Comparison of ENCODE assay signal across 2 cellular contexts in the genomic region with DNA sequence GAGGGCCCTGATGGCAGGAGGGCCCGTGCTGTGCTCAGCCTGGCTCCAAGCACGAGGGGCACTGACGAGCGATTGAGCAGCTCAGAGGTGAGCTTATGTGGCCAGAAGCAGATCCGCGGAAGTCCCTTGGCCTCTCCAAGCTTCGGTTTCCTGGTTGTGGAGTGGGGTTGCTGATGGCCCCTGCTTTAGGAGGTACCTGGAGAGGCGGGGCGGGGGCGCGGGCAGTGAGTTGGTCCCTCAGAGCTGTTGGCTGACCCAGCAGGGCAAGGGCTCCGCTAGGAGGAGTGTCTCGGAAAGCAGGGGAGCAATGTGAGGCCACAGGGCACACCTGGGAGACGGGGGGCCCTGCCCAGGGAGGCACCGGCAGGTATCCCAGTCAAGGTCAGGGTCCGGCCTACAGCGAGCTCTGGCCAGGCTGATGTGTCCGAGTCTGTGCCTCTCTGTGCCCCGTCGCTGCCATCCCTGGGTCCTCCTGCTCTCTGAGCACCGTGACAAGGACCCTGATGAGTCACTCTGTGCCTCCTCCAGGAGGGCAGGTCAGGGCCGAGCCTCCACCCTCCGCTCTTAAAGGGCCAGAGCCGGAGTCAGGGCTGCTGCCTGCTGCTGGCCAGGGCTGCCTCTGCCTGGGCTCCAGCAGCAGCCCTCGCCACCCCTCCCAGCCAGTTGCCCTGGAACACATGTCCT.
TF ChIP-seq lines count a peak whose summit lies in the region.

No MANE protein-coding gene starts in this region.

TF ChIP-seq in K562, 482 proteins besides CTCF, POLR2A, EP300 and RAD21 (continues in another document):
- TF ChIP-seq BHLHE40 (IDR thresholded peaks at IDR 0.05; ENCODE audit: low read length) (peak; percentile 21; the same call in 1 of the 2 replicates), CHCHD3 (CRISPR knock-in tag; IDR thresholded peaks at IDR 0.05) (no peak), ATF7 (IDR thresholded peaks at IDR 0.05) (peak; percentile 59), DPF2 (IDR thresholded peaks at IDR 0.05) (peak; percentile 76; the same call in 1 of the 2 replicates), SMAD4 (CRISPR knock-in tag; conservative IDR thresholded peaks at IDR 0.05) (0 out of 2 replicates have a peak, but pooled peaks have one; percentile 36), SRF (CRISPR knock-in tag; IDR thresholded peaks at IDR 0.05) (0 out of 4 replicates have a peak, but pooled peaks of 1 of the 2 experiments have one; percentile 36), GATAD2A (IDR thresholded peaks at IDR 0.05) (0 out of 2 replicates have a peak, but pooled peaks have one; percentile 36), C11orf30 (IDR thresholded peaks at IDR 0.05; ENCODE audit: low read depth) (peak; percentile 64), ZBED1 (IDR thresholded peaks at IDR 0.05) (0 out of 2 replicates have a peak, but pooled peaks have one; percentile 41), HDAC1 (IDR thresholded peaks at IDR 0.05) (peak in 1 of 2 experiments; percentile 41; a peak in 1 of 4 replicates), MYNN (IDR thresholded peaks at IDR 0.05) (peak; percentile 76; the same call in 1 of the 2 replicates), MYNN (CRISPR knock-in tag; IDR thresholded peaks at IDR 0.05) (no peak), FOSL1 (tag; conservative IDR thresholded peaks at IDR 0.05) (peak; percentile 93), CREB1 (IDR thresholded peaks at IDR 0.05) (no peak), CREB1 (CRISPR knock-in tag; IDR thresholded peaks at IDR 0.05) (no peak)
- TF ChIP-seq, protein P1, sequence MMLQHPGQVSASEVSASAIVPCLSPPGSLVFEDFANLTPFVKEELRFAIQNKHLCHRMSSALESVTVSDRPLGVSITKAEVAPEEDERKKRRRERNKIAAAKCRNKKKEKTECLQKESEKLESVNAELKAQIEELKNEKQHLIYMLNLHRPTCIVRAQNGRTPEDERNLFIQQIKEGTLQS (IDR thresholded peaks at IDR 0.05) = peak; percentile 95
- TF ChIP-seq, protein P1 (CRISPR knock-in tag; conservative IDR thresholded peaks at IDR 0.05) = 0 out of 2 replicates have a peak, but pooled peaks have one; percentile 21
- TF ChIP-seq, protein P2, sequence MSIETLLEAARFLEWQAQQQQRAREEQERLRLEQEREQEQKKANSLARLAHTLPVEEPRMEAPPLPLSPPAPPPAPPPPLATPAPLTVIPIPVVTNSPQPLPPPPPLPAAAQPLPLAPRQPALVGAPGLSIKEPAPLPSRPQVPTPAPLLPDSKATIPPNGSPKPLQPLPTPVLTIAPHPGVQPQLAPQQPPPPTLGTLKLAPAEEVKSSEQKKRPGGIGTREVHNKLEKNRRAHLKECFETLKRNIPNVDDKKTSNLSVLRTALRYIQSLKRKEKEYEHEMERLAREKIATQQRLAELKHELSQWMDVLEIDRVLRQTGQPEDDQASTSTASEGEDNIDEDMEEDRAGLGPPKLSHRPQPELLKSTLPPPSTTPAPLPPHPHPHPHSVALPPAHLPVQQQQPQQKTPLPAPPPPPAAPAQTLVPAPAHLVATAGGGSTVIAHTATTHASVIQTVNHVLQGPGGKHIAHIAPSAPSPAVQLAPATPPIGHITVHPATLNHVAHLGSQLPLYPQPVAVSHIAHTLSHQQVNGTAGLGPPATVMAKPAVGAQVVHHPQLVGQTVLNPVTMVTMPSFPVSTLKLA (conservative IDR thresholded peaks at IDR 0.05) = 0 out of 4 replicates have a peak, but pooled peaks of 1 of the 2 experiments have one; percentile 22
- TF ChIP-seq, protein P3, sequence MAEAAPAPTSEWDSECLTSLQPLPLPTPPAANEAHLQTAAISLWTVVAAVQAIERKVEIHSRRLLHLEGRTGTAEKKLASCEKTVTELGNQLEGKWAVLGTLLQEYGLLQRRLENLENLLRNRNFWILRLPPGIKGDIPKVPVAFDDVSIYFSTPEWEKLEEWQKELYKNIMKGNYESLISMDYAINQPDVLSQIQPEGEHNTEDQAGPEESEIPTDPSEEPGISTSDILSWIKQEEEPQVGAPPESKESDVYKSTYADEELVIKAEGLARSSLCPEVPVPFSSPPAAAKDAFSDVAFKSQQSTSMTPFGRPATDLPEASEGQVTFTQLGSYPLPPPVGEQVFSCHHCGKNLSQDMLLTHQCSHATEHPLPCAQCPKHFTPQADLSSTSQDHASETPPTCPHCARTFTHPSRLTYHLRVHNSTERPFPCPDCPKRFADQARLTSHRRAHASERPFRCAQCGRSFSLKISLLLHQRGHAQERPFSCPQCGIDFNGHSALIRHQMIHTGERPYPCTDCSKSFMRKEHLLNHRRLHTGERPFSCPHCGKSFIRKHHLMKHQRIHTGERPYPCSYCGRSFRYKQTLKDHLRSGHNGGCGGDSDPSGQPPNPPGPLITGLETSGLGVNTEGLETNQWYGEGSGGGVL (CRISPR knock-in tag; IDR thresholded peaks at IDR 0.05) = no peak
- TF ChIP-seq, protein P4, sequence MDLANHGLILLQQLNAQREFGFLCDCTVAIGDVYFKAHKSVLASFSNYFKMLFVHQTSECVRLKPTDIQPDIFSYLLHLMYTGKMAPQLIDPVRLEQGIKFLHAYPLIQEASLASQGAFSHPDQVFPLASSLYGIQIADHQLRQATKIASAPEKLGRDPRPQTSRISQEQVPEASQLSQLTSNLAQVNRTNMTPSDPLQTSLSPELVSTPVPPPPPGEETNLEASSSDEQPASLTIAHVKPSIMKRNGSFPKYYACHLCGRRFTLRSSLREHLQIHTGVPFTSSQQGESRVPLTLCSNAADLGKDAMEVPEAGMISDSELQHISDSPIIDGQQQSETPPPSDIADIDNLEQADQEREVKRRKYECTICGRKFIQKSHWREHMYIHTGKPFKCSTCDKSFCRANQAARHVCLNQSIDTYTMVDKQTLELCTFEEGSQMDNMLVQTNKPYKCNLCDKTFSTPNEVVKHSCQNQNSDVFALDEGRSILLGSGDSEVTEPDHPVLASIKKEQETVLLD (IDR thresholded peaks at IDR 0.05) = peak; percentile 46; the same call in 1 of the 2 replicates
- TF ChIP-seq, protein P5, sequence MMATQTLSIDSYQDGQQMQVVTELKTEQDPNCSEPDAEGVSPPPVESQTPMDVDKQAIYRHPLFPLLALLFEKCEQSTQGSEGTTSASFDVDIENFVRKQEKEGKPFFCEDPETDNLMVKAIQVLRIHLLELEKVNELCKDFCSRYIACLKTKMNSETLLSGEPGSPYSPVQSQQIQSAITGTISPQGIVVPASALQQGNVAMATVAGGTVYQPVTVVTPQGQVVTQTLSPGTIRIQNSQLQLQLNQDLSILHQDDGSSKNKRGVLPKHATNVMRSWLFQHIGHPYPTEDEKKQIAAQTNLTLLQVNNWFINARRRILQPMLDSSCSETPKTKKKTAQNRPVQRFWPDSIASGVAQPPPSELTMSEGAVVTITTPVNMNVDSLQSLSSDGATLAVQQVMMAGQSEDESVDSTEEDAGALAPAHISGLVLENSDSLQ (IDR thresholded peaks at IDR 0.05) = 0 out of 2 replicates have a peak, but pooled peaks have one; percentile 29

TF ChIP-seq in GM12891, 5 proteins besides CTCF, POLR2A, EP300 and RAD21:
- TF ChIP-seq POU2F2 (IDR thresholded peaks at IDR 0.05; ENCODE audit: low read depth, low read length) = no peak
- TF ChIP-seq PAX5 (IDR thresholded peaks at IDR 0.05; ENCODE audit: insufficient read depth, low read length, severe bottlenecking) = no peak
- no peak for TF ChIP-seq SPI1 (IDR thresholded peaks at IDR 0.05; ENCODE audit: low read depth, low read length)
- no peak for TF ChIP-seq TAF1 (IDR thresholded peaks at IDR 0.05; ENCODE audit: low read depth, low read length)
- TF ChIP-seq POLR2AphosphoS5 (IDR thresholded peaks at IDR 0.05; ENCODE audit: low read depth, low read length) = no peak
